Comparison of ENCODE assay signal across 16 cellular contexts in genomic region chr7:4015371-4015770, GRCh38.
"Had no signal": no experiment of that assay in that cellular context is flagged by ENCODE, and none has a peak within 500 bp of the region (broad histone marks: within the 10 kb centered on the region; RNA-seq: fewer than 3 reads in every experiment).

No MANE protein-coding gene starts in this region.

- H3K27ac Mint-ChIP-seq: naive thymus-derived CD4-positive, alpha-beta T cell; nephron progenitor cell; type B pancreatic cell had no signal

- ATAC-seq: esophagus mucosa; heart right ventricle; naive thymus-derived CD4-positive, alpha-beta T cell; right cardiac atrium had no signal

- DNase-seq: effector CD8-positive, alpha-beta T cell; heart right ventricle; hypothalamus; kidney glomerular epithelial cell; naive thymus-derived CD4-positive, alpha-beta T cell; nephron progenitor cell; right cardiac atrium; small intestine; stimulated activated CD4-positive, alpha-beta T cell treated with anti-CD3 and anti-CD28 coated beads, Interleukin-2, amount 100 ng/mL, for 48 hours; stimulated activated naive CD4-positive, alpha-beta T cell treated with Interleukin-2 at 50 U/mL for 16 hours; thyroid gland had no signal

- H3K4me3 Mint-ChIP-seq: naive thymus-derived CD4-positive, alpha-beta T cell; nephron progenitor cell; type B pancreatic cell had no signal

- FAIRE-seq: endometrium, frontal cortex, islet of Langerhans, small intestine had no signal
